In the genomic region with DNA sequence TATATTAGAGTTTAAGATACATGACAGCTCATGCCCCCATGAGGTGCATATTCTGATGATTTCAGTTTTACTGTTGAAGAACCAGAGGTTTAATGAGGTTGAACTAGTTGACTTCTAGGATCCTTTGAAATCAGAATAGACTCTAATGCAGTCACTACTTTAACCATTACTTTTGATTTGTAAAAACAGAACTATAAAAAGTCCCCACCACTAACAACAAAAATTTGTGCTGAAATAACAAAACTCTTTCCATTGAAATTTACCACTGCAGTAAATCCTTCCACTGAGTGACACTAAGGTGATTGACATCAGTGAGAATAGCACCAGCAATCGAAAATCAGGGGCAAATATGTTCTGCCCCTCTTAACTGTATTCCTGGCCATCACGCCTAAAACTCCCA, we compare ENCODE assay signal across 18 cellular contexts.
A peak's percentile ranks its signal among the peaks of the same experiment; 100 is the strongest.
DNase-seq lines count a peak whose midpoint lies in the region; ATAC-seq and TF ChIP-seq lines count a peak whose summit lies in the region.
"Had no signal": no experiment of that assay in that cellular context is flagged by ENCODE, and none has a peak within 500 bp of the region (broad histone marks: within the 10 kb centered on the region; RNA-seq: fewer than 3 reads in every experiment).

No MANE protein-coding gene starts in this region.

- no peaks in the 10 kb centered on the region for H3K9me2 ChIP-seq in GM23248 (ENCODE audit: insufficient read depth)
- no peaks in the 10 kb centered on the region for H3K9me2 ChIP-seq in Karpas-422 (replicated peaks; ENCODE audit: insufficient read depth, low read length)

- peak overlapping the region; percentile 9 for H3K27ac Mint-ChIP-seq in activated T-cell treated with anti-CD3 and anti-CD28 coated beads, Interleukin-2, amount 50 U/mL, for 72 hours
- peak overlapping the region in 1 of 2 donors; percentile 40 for H3K27ac Mint-ChIP-seq in stimulated activated naive CD8-positive, alpha-beta T cell treated with anti-CD3 and anti-CD28 coated beads, Interleukin-15, amount 100 ng/mL, for 72 hours
- H3K27ac Mint-ChIP-seq in natural killer cell = no peak overlapping the region
- H3K27ac Mint-ChIP-seq: activated naive CD8-positive, alpha-beta T cell treated with anti-CD3 and anti-CD28 coated beads, Interleukin-2, amount 10 ng/mL, durations not matched to agents 7 days and 5 days had no signal

- peak; percentile 80 to 85 for ATAC-seq in activated T-cell treated with anti-CD3 and anti-CD28 coated beads, Interleukin-2, amount 50 U/mL, for 72 hours (replicated peaks in 1 of 2)
- ATAC-seq in GM21515 (IDR thresholded peaks at IDR 0.05; ENCODE audit: unreplicated experiment) (peak; percentile 40), HG03378 (IDR thresholded peaks at IDR 0.05; ENCODE audit: unreplicated experiment) (peak; percentile 65), natural killer cell (no peak)
- peak; percentile 85 for ATAC-seq in stimulated activated naive CD8-positive, alpha-beta T cell treated with anti-CD3 and anti-CD28 coated beads, Interleukin-15, amount 100 ng/mL, for 72 hours
- ATAC-seq: left cardiac atrium, Right ventricle myocardium inferior had no signal

- 80 to 91% methylated on average over 2 of the region's 2 CpGs for WGBS in GM23248 (ENCODE audit: low coverage in 1 of 2, low lambda C conversion rate in 2 of 2, missing lambda C conversion rate in 2 of 2), 2 experiments

- peaks cover 1% of the 10 kb centered on the region; the same call in 1 of the 2 replicates for H3F3A ChIP-seq in GM23248 (ENCODE audit: insufficient read depth)

- H3K27me3 ChIP-seq in GM23248 (replicated peaks; ENCODE audit: insufficient read depth) = no peaks in the 10 kb centered on the region; the same call in 1 of the 2 replicates
- no peaks in the 10 kb centered on the region for H3K27me3 ChIP-seq in Karpas-422 (ENCODE audit: low read length)
- H3K27me3 ChIP-seq: ovary, stomach had no signal

- H3K4me1 ChIP-seq in GM23248 (ENCODE audit: insufficient read depth) = peaks cover under 1% of the 10 kb centered on the region
- H3K4me1 ChIP-seq in Karpas-422 (ENCODE audit: low read length) = no peaks in the 10 kb centered on the region
- H3K4me1 ChIP-seq: Caco-2, stomach had no signal

- peak in 1 of 2 donors; percentile 20 for DNase-seq in activated T-cell treated with anti-CD3 and anti-CD28 coated beads, Interleukin-2, amount 50 U/mL, for 72 hours
- no peak for DNase-seq in activated T-cell treated with anti-CD3 and anti-CD28 coated beads, Interleukin-2, amount 50 U/mL, for 1 hour
- peak in 1 of 2 donors; percentile 12 for DNase-seq in stimulated activated naive CD8-positive, alpha-beta T cell treated with anti-CD3 and anti-CD28 coated beads, Interleukin-15, amount 100 ng/mL, for 72 hours
- DNase-seq in GM23248 = no peak
- DNase-seq in natural killer cell = no peak
- no peak for DNase-seq in Karpas-422
- DNase-seq: activated naive CD8-positive, alpha-beta T cell treated with anti-CD3 and anti-CD28 coated beads, Interleukin-2, amount 10 ng/mL, durations not matched to agents 7 days and 5 days; Caco-2; GDM1; hippocampal formation; left cardiac atrium; NCI-H2107; ovary; stomach had no signal

- TF ChIP-seq CTCF in natural killer cell (IDR thresholded peaks at IDR 0.05) = no peak

- H3K4me3 Mint-ChIP-seq in activated T-cell treated with anti-CD3 and anti-CD28 coated beads, Interleukin-2, amount 50 U/mL, for 72 hours = peak overlapping the region; percentile 32 to 35
- no peak overlapping the region for H3K4me3 Mint-ChIP-seq in stimulated activated naive CD8-positive, alpha-beta T cell treated with anti-CD3 and anti-CD28 coated beads, Interleukin-15, amount 100 ng/mL, for 72 hours
- H3K4me3 Mint-ChIP-seq in natural killer cell = no peak overlapping the region
- H3K4me3 Mint-ChIP-seq: activated naive CD8-positive, alpha-beta T cell treated with anti-CD3 and anti-CD28 coated beads, Interleukin-2, amount 10 ng/mL, durations not matched to agents 7 days and 5 days had no signal

- H3K4me3 ChIP-seq in GM23248 (no peak overlapping the region), Karpas-422 (ENCODE audit: low read length) (no peak overlapping the region)
- H3K4me3 ChIP-seq: ovary, skin epidermis, stomach had no signal

- peaks cover 69% of the 10 kb centered on the region for H3K4me1 Mint-ChIP-seq in activated T-cell treated with anti-CD3 and anti-CD28 coated beads, Interleukin-2, amount 50 U/mL, for 72 hours (ENCODE audit: low read depth)
- H3K4me1 Mint-ChIP-seq in stimulated activated naive CD8-positive, alpha-beta T cell treated with anti-CD3 and anti-CD28 coated beads, Interleukin-15, amount 100 ng/mL, for 72 hours = peaks cover 62% of the 10 kb centered on the region
- H3K4me1 Mint-ChIP-seq in natural killer cell = peaks cover 3% of the 10 kb centered on the region in 2 donors

- H3K79me2 ChIP-seq in GM23248 (ENCODE audit: insufficient read depth) = no peaks in the 10 kb centered on the region
- H3K79me2 ChIP-seq in Karpas-422 (ENCODE audit: low read length) = no peaks in the 10 kb centered on the region

- H3K36me3 ChIP-seq in GM23248 (ENCODE audit: low read depth) (no peaks in the 10 kb centered on the region), Karpas-422 (ENCODE audit: insufficient read depth, low read length) (no peaks in the 10 kb centered on the region)
- H3K36me3 ChIP-seq: ovary, stomach had no signal

- H4K20me1 ChIP-seq in GM23248 (ENCODE audit: insufficient read depth) (no peaks in the 10 kb centered on the region), Karpas-422 (ENCODE audit: insufficient read depth, low read depth, low read length) (no peaks in the 10 kb centered on the region)

- H3K27me3 Mint-ChIP-seq in activated T-cell treated with anti-CD3 and anti-CD28 coated beads, Interleukin-2, amount 50 U/mL, for 72 hours (ENCODE audit: low read depth) = peaks cover 21% of the 10 kb centered on the region
- H3K27me3 Mint-ChIP-seq in stimulated activated naive CD8-positive, alpha-beta T cell treated with anti-CD3 and anti-CD28 coated beads, Interleukin-15, amount 100 ng/mL, for 72 hours = peaks cover 19% of the 10 kb centered on the region
- H3K27me3 Mint-ChIP-seq in natural killer cell (ENCODE audit: low read depth in 2 of 2) = peaks cover 9 to 12% of the 10 kb centered on the region in 2 donors
- H3K27me3 Mint-ChIP-seq: activated naive CD8-positive, alpha-beta T cell treated with anti-CD3 and anti-CD28 coated beads, Interleukin-2, amount 10 ng/mL, durations not matched to agents 7 days and 5 days had no signal

- peaks cover 4 to 9% of the 10 kb centered on the region in 2 donors for H3K36me3 Mint-ChIP-seq in activated T-cell treated with anti-CD3 and anti-CD28 coated beads, Interleukin-2, amount 50 U/mL, for 72 hours (ENCODE audit: insufficient read depth in 2 of 2)
- H3K36me3 Mint-ChIP-seq in natural killer cell = no peaks in the 10 kb centered on the region

- in situ Hi-C loops in GM23248 (cut with MboI) = no loop called here

- H2AFZ ChIP-seq in GM23248 = no peak overlapping the region
- no peak overlapping the region for H2AFZ ChIP-seq in Karpas-422 (ENCODE audit: low read length)

- intact Hi-C loops in natural killer cell (cut with micrococcal nuclease) = no loop called here

- H3K9ac ChIP-seq in GM23248 = no peak overlapping the region
- H3K9ac ChIP-seq in Karpas-422 (ENCODE audit: low read length) = no peak overlapping the region

- H3K9me3 ChIP-seq in GM23248 (ENCODE audit: low read depth) (no peaks in the 10 kb centered on the region), Karpas-422 (ENCODE audit: low read length) (no peaks in the 10 kb centered on the region)
- H3K9me3 ChIP-seq: Caco-2, ovary, stomach had no signal

- H3K27ac ChIP-seq in GM23248 = no peak overlapping the region
- no peak overlapping the region for H3K27ac ChIP-seq in Karpas-422 (ENCODE audit: low read length)
- H3K27ac ChIP-seq: ovary, skin epidermis, stomach had no signal

- H3K9me3 Mint-ChIP-seq in activated T-cell treated with anti-CD3 and anti-CD28 coated beads, Interleukin-2, amount 50 U/mL, for 72 hours = peaks cover 0 to 4% of the 10 kb centered on the region in 2 donors
- H3K9me3 Mint-ChIP-seq in stimulated activated naive CD8-positive, alpha-beta T cell treated with anti-CD3 and anti-CD28 coated beads, Interleukin-15, amount 100 ng/mL, for 72 hours = peaks cover 4 to 9% of the 10 kb centered on the region in 2 donors
- no peaks in the 10 kb centered on the region for H3K9me3 Mint-ChIP-seq in natural killer cell

- H3K4me2 ChIP-seq in GM23248 (ENCODE audit: unreplicated experiment) (no peak overlapping the region), Karpas-422 (ENCODE audit: low read depth, low read length, poor library complexity, severe bottlenecking) (no peak overlapping the region)

Comparison
In these comparisons a context has a peak if more than half of its experiments do, and no peak if none do; other contexts are left out.
1. ATAC-seq: peak in activated T-cell treated with anti-CD3 and anti-CD28 coated beads, Interleukin-2, amount 50 U/mL, for 72 hours (2 of 2), GM21515 (single experiment), HG03378 (single experiment) and stimulated activated naive CD8-positive, alpha-beta T cell treated with anti-CD3 and anti-CD28 coated beads, Interleukin-15, amount 100 ng/mL, for 72 hours (single experiment); none in natural killer cell (0 of 3).
2. H3K4me3 Mint-ChIP-seq: peak in activated T-cell treated with anti-CD3 and anti-CD28 coated beads, Interleukin-2, amount 50 U/mL, for 72 hours (2 of 2); none in stimulated activated naive CD8-positive, alpha-beta T cell treated with anti-CD3 and anti-CD28 coated beads, Interleukin-15, amount 100 ng/mL, for 72 hours (0 of 2) and natural killer cell (single experiment).